8 cellular contexts compared by ENCODE assay signal in the genomic region with DNA sequence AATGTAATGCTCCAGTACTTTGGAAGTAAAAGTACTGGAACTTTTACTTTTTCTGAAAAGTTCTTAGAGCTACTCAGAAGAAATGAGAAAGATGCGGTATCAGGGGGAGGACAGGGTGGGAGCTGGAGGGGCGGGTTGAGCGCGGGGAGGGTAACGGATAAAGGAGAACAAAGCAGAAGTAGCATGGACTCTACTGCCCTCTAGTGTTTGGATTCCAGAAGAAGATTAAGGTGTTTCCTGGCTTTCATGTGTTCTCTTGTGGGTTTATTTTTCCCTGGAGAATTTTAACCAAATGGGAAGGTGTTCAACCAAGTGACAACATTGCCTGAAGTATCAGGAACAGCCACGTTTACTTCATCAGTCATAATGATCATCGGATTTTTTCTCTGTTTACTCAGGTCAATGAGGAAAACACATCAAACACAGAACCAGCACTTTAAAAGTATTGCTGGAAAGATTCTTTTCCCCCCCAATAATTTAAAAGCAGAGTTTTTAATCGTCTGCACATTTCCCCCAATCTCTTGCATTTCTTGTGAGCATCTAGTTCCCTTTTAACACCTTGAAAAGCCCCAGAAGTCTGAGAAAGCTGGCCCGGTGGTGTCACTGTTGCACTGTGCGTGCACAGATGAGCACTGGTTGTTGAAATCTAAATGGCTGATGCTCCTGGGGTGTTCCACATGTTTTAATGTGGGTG.
A peak's percentile ranks its signal among the peaks of the same experiment; 100 is the strongest.
DNase-seq lines count a peak whose midpoint lies in the region; ATAC-seq and TF ChIP-seq lines count a peak whose summit lies in the region.

No MANE protein-coding gene starts in this region.

- ATAC-seq in GM18858 (IDR thresholded peaks at IDR 0.05; ENCODE audit: unreplicated experiment) (peak; percentile 72), lower lobe of right lung (peak in 1 of 2 donors; percentile 70), HG03571 (IDR thresholded peaks at IDR 0.05; ENCODE audit: unreplicated experiment) (no peak)

- no peak overlapping the region for H3K9ac ChIP-seq in NT2/D1 (ENCODE audit: insufficient read length, low read depth)

- no peaks in the 10 kb centered on the region for H3K79me2 ChIP-seq in ACC112 (ENCODE audit: control insufficient read depth, insufficient read depth, low read length, unreplicated experiment)

- H3K27me3 ChIP-seq in ACC112 (ENCODE audit: insufficient read depth, low read length), result no peaks in the 10 kb centered on the region
- H3K27me3 ChIP-seq in NT2/D1 (ENCODE audit: insufficient read depth, insufficient read length), result no peaks in the 10 kb centered on the region
- no peaks in the 10 kb centered on the region for H3K27me3 ChIP-seq in lower lobe of right lung (ENCODE audit: low read depth)

- peak; percentile 32 for DNase-seq in HuH-7.5 (ENCODE audit: low spot score)
- DNase-seq in NT2/D1 (ENCODE audit: low read depth, low spot score), result peak; percentile 63
- DNase-seq in dedifferentiated amniotic fluid mesenchymal stem cell (ENCODE audit: extremely low spot score), result peak; percentile 53
- no peak for DNase-seq in lower lobe of right lung
- no peak for DNase-seq in activated CD4-positive, alpha-beta T cell treated with anti-CD3 and anti-CD28 coated beads, Interleukin-2, amount 50 U/mL, for 48 hours

- H3K4me1 ChIP-seq in ACC112 (ENCODE audit: control insufficient read depth, insufficient read depth, low read length, unreplicated experiment), result peaks cover 9% of the 10 kb centered on the region
- H3K4me1 ChIP-seq in NT2/D1 (ENCODE audit: insufficient read depth, insufficient read length), result no peaks in the 10 kb centered on the region
- no peaks in the 10 kb centered on the region for H3K4me1 ChIP-seq in lower lobe of right lung

- H3K27ac ChIP-seq in ACC112 (ENCODE audit: low read depth, low read length) (no peak overlapping the region), lower lobe of right lung (no peak overlapping the region)

- intact Hi-C loops in lower lobe of right lung (cut with DNase I), result no loop called here

- H3K4me3 ChIP-seq in ACC112 (ENCODE audit: low read depth, low read length), result peak overlapping the region; percentile 74
- no peak overlapping the region for H3K4me3 ChIP-seq in NT2/D1 (ENCODE audit: insufficient read length, low read depth)
- no peak overlapping the region for H3K4me3 ChIP-seq in lower lobe of right lung

- no peaks in the 10 kb centered on the region for H3K36me3 ChIP-seq in ACC112 (ENCODE audit: insufficient read depth, low read length)
- no peaks in the 10 kb centered on the region for H3K36me3 ChIP-seq in NT2/D1 (ENCODE audit: insufficient read depth, insufficient read length, low read length)
- H3K36me3 ChIP-seq in lower lobe of right lung, result no peaks in the 10 kb centered on the region

- peak overlapping the region; percentile 96 for H2AFZ ChIP-seq in ACC112 (ENCODE audit: low read length, unreplicated experiment)

- TF ChIP-seq CTCF in lower lobe of right lung (IDR thresholded peaks at IDR 0.05), result peak; percentile 66

- H3K9me3 ChIP-seq in NT2/D1 (ENCODE audit: insufficient read depth, low read length) (no peaks in the 10 kb centered on the region), lower lobe of right lung (no peaks in the 10 kb centered on the region)

Comparison
In these comparisons a context has a peak if more than half of its experiments do, and no peak if none do; other contexts are left out.
1. DNase-seq: peak in HuH-7.5 (single experiment), NT2/D1 (single experiment) and dedifferentiated amniotic fluid mesenchymal stem cell (single experiment); none in lower lobe of right lung (single experiment) and activated CD4-positive, alpha-beta T cell treated with anti-CD3 and anti-CD28 coated beads, Interleukin-2, amount 50 U/mL, for 48 hours (0 of 2).